In the genomic region with DNA sequence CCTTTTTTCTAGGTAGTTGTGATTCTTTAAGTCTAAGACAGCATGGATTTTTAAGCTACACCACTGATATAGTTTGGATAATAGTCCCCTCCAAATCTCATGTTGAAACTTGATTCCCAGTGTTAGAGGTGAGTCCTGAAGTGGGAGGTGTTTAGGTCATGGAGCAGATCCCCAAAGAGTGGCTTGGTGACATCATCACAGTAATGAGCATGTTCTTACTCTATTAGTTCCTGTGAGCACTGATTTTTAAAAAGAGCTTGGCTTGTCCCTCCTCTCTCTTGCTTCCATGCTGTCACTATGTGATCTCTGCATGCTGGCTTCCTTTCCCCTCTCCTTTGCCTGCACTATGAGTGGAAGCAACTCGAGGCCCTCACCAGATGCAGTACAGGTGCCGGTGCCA, we compare ENCODE assay signal across 25 cellular contexts.
"Had no signal": no experiment of that assay in that cellular context is flagged by ENCODE, and none has a peak within 500 bp of the region (broad histone marks: within the 10 kb centered on the region; RNA-seq: fewer than 3 reads in every experiment).

No MANE protein-coding gene starts in this region.

- ATAC-seq: mucosa of descending colon; naive thymus-derived CD4-positive, alpha-beta T cell; natural killer cell treated with Interleukin-12 subunit alpha and Interleukin-12 subunit beta and Interleukin-15 and Interleukin-18, amount 100 ng/mL, for 72 hours; pancreas; stimulated activated memory B cell treated with anti-CD40 and anti-IgM and Interleukin-4, amounts not matched to agents 10 μg/mL and 1 μg/mL and 100 μg/mL, for 72 hours; stimulated activated naive CD8-positive, alpha-beta T cell treated with anti-CD3 and anti-CD28 coated beads, Interleukin-15, amount 100 ng/mL, for 72 hours had no signal

- H3K27me3 ChIP-seq: pancreas, tibial nerve, vagina had no signal

- H3K4me3 ChIP-seq: left ventricle myocardium inferior, lung, mucosa of descending colon, pancreas, prostate gland, smooth muscle cell, tibial nerve, vagina had no signal

- H3K9me3 ChIP-seq: mucosa of descending colon, pancreas, prostate gland, vagina had no signal

- H3K4me1 ChIP-seq: pancreas, prostate gland had no signal

- FAIRE-seq: kidney, pancreas had no signal

- H3K36me3 ChIP-seq: pancreas, prostate gland, vagina had no signal

- DNase-seq: hippocampal formation; kidney; left ventricle myocardium inferior; midbrain; mucosa of descending colon; naive thymus-derived CD4-positive, alpha-beta T cell; nucleus accumbens; pancreas; posterior cingulate gyrus; retina; right cardiac atrium; stimulated activated CD4-positive, alpha-beta T cell treated with anti-CD3 and anti-CD28 coated beads, Interleukin-1b, Interleukin-23, amount 100 ng/mL, for 48 hours; stimulated activated CD4-positive, alpha-beta T cell treated with anti-CD3 and anti-CD28 coated beads, Interleukin-2, amount 100 ng/mL, for 48 hours; stimulated activated CD4-positive, alpha-beta T cell treated with anti-CD3 and anti-CD28 coated beads, Interleukin-4, amount 100 ng/mL, for 4 hours; stimulated activated CD8-positive, alpha-beta memory T cell treated with anti-CD3 and anti-CD28 coated beads, Interleukin-4, amount 100 ng/mL, for 48 hours; stimulated activated naive CD4-positive, alpha-beta T cell treated with Interleukin-2 at 50 U/mL for 16 hours; stimulated activated naive CD8-positive, alpha-beta T cell treated with anti-CD3 and anti-CD28 coated beads, Interleukin-15, amount 100 ng/mL, for 72 hours; substantia nigra had no signal

- H3K4me2 ChIP-seq: smooth muscle cell had no signal

- H3K27ac ChIP-seq: left ventricle myocardium inferior, pancreas, prostate gland, tibial nerve, vagina had no signal
